Comparison of ENCODE assay signal across 19 cellular contexts in genomic region chr6:143078468-143079324, GRCh38.
"Had no signal": no experiment of that assay in that cellular context is flagged by ENCODE, and none has a peak within 500 bp of the region (broad histone marks: within the 10 kb centered on the region; RNA-seq: fewer than 3 reads in every experiment).

No MANE protein-coding gene starts in this region.

- H3K27ac Mint-ChIP-seq: activated B cell treated with CpG ODN at 0.5 μM for 24 hours; activated CD4-positive, alpha-beta T cell treated with anti-CD3 and anti-CD28 coated beads, Interleukin-2, amount 10 ng/mL, durations not matched to agents 24 days and 14 days; activated naive CD4-positive, alpha-beta T cell treated with anti-CD3 and anti-CD28 coated beads, Interleukin-2, amount 50 U/mL, for 72 hours; activated T-helper 2 cell treated with anti-CD3 and anti-CD28 coated beads, Interferon-gamma antibody, Interleukin-2, Interleukin-4, amounts not matched to agents 10 μg/mL and 5 μg/mL and 100 μg/mL, durations not matched to agents 14 hours and 24 hours and 36 hours; naive thymus-derived CD8-positive, alpha-beta T cell had no signal

- ATAC-seq: gastroesophageal sphincter; heart right ventricle; left lung; naive thymus-derived CD8-positive, alpha-beta T cell; right cardiac atrium; stimulated activated naive CD8-positive, alpha-beta T cell treated with anti-CD3 and anti-CD28 coated beads, Interleukin-15, Interleukin-2, amounts not matched to agents 100 U/mL and 50 U/mL, for 24 hours had no signal

- H3K4me1 Mint-ChIP-seq: activated CD4-positive, alpha-beta T cell treated with anti-CD3 and anti-CD28 coated beads, Interleukin-2, amount 10 ng/mL, durations not matched to agents 24 days and 14 days had no signal

- DNase-seq: activated B cell treated with CpG ODN at 0.5 μM for 24 hours; activated CD4-positive, alpha-beta T cell treated with anti-CD3 and anti-CD28 coated beads, Interleukin-2, amount 10 ng/mL, durations not matched to agents 24 days and 14 days; brain microvascular endothelial cell; dermis blood vessel endothelial cell; heart right ventricle; left lung; mesenchymal stem cell; naive thymus-derived CD8-positive, alpha-beta T cell; right cardiac atrium; stimulated activated naive CD8-positive, alpha-beta T cell treated with anti-CD3 and anti-CD28 coated beads, Interleukin-15, Interleukin-2, amounts not matched to agents 100 U/mL and 50 U/mL, for 24 hours; T-helper 2 cell; trophoblast cell had no signal

- H3K9me3 ChIP-seq: prostate gland, SJSA1 had no signal

- H3K27ac ChIP-seq: brain microvascular endothelial cell, gastroesophageal sphincter, heart right ventricle, left lung, prostate gland, SJSA1 had no signal

- H3K4me3 ChIP-seq: gastroesophageal sphincter, heart right ventricle, left lung, prostate gland, SJSA1, smooth muscle cell had no signal

- FAIRE-seq: islet of Langerhans had no signal

- H3K27me3 ChIP-seq: brain microvascular endothelial cell, gastroesophageal sphincter, heart right ventricle, left lung, SJSA1 had no signal

- H3K4me3 Mint-ChIP-seq: activated B cell treated with CpG ODN at 0.5 μM for 24 hours; activated CD4-positive, alpha-beta T cell treated with anti-CD3 and anti-CD28 coated beads, Interleukin-2, amount 10 ng/mL, durations not matched to agents 24 days and 14 days; naive thymus-derived CD8-positive, alpha-beta T cell had no signal

- H3K4me1 ChIP-seq: gastroesophageal sphincter, heart right ventricle, left lung, prostate gland, SJSA1 had no signal

- H3K27me3 Mint-ChIP-seq: activated B cell treated with CpG ODN at 0.5 μM for 24 hours; activated CD4-positive, alpha-beta T cell treated with anti-CD3 and anti-CD28 coated beads, Interleukin-2, amount 10 ng/mL, durations not matched to agents 24 days and 14 days; naive thymus-derived CD8-positive, alpha-beta T cell had no signal

- H3K4me2 ChIP-seq: smooth muscle cell had no signal

- H3K36me3 ChIP-seq: brain microvascular endothelial cell, gastroesophageal sphincter, heart right ventricle, left lung, prostate gland, SJSA1 had no signal
